Comparison of ENCODE assay signal across 1 cellular context in genomic region chr6:30744054-30744805, GRCh38.
A peak's percentile ranks its signal among the peaks of the same experiment; 100 is the strongest.
TF ChIP-seq lines count a peak whose summit lies in the region.

Gene IER3, minus strand, starts transcription at chr6:30744547. Its CDS starts 29 bp downstream, at chr6:30744518.

TF ChIP-seq in WTC11, 78 proteins besides CTCF, POLR2A, EP300 and RAD21 (continued from another document):
- TF ChIP-seq PRDM15 (CRISPR knock-in tag; IDR thresholded peaks at IDR 0.05) (0 out of 2 replicates have a peak, but pooled peaks have one; percentile 11), PREB (CRISPR knock-in tag; IDR thresholded peaks at IDR 0.05; ENCODE audit: borderline replicate concordance) (no peak), ZNF232 (CRISPR knock-in tag; IDR thresholded peaks at IDR 0.05) (no peak), SMAD3 (CRISPR knock-in tag; IDR thresholded peaks at IDR 0.05; ENCODE audit: borderline replicate concordance) (no peak), RELA (CRISPR knock-in tag; IDR thresholded peaks at IDR 0.05; ENCODE audit: borderline replicate concordance) (no peak), NFE2L1 (CRISPR knock-in tag; IDR thresholded peaks at IDR 0.05) (no peak), ZMAT4 (CRISPR knock-in tag; IDR thresholded peaks at IDR 0.05) (peak; percentile 39; the same call in 1 of the 2 replicates), MYBL2 (CRISPR knock-in tag; IDR thresholded peaks at IDR 0.05) (peak; percentile 39; the same call in 1 of the 2 replicates), IRF1 (CRISPR knock-in tag; IDR thresholded peaks at IDR 0.05) (no peak), NR3C1 (CRISPR knock-in tag; conservative IDR thresholded peaks at IDR 0.05; ENCODE audit: low read depth) (no peak), OVOL2 (CRISPR knock-in tag; IDR thresholded peaks at IDR 0.05; ENCODE audit: borderline replicate concordance) (no peak), HMGA2 (CRISPR knock-in tag; IDR thresholded peaks at IDR 0.05) (no peak), AFF4 (CRISPR knock-in tag; IDR thresholded peaks at IDR 0.05; ENCODE audit: borderline replicate concordance) (no peak), ARID4B (CRISPR knock-in tag; IDR thresholded peaks at IDR 0.05; ENCODE audit: borderline replicate concordance) (no peak), HMGXB4 (CRISPR knock-in tag; IDR thresholded peaks at IDR 0.05) (no peak), USF1 (CRISPR knock-in tag; IDR thresholded peaks at IDR 0.05) (no peak), ZNF396 (CRISPR knock-in tag; IDR thresholded peaks at IDR 0.05; ENCODE audit: borderline replicate concordance) (no peak), ATF1 (CRISPR knock-in tag; IDR thresholded peaks at IDR 0.05) (no peak)
